ENCODE assay signal across 21 cellular contexts in genomic region chr4:53959373-53959772, GRCh38.
"Had no signal": no experiment of that assay in that cellular context is flagged by ENCODE, and none has a peak within 500 bp of the region (broad histone marks: within the 10 kb centered on the region; RNA-seq: fewer than 3 reads in every experiment).

No MANE protein-coding gene starts in this region.

- H3K9me3 Mint-ChIP-seq: activated naive CD4-positive, alpha-beta T cell treated with anti-CD3 and anti-CD28 coated beads, Interleukin-2, amount 50 U/mL, for 72 hours; activated T-cell treated with anti-CD3 and anti-CD28 coated beads, Interleukin-2, amount 50 U/mL, for 72 hours; central memory CD8-positive, alpha-beta T cell; mesothelial cell of epicardium; naive B cell; neural progenitor cell; stimulated activated naive CD8-positive, alpha-beta T cell treated with anti-CD3 and anti-CD28 coated beads, Interleukin-15, Interleukin-2, amounts not matched to agents 100 ng/mL and 50 ng/mL, for 24 hours; T-helper 1 cell treated with Interleukin-12 subunit alpha and Interleukin-12 subunit beta and Interleukin-4 antibody, amounts not matched to agents 30 μg/mL and 1 μg/mL, for 36 hours; type B pancreatic cell had no signal

- H3K36me3 Mint-ChIP-seq: activated naive CD4-positive, alpha-beta T cell treated with anti-CD3 and anti-CD28 coated beads, Interleukin-2, amount 50 U/mL, for 72 hours; mesothelial cell of epicardium; naive B cell; neural progenitor cell; type B pancreatic cell had no signal

- H3K9me3 ChIP-seq: breast epithelium, right lobe of liver, thoracic aorta, vagina had no signal

- H3K4me1 Mint-ChIP-seq: central memory CD8-positive, alpha-beta T cell; naive B cell had no signal

- DNase-seq: activated CD4-positive, alpha-beta T cell treated with anti-CD3 and anti-CD28 coated beads for 1 hour; activated naive CD4-positive, alpha-beta T cell; activated T-cell treated with anti-CD3 and anti-CD28 coated beads for 4 hours; activated T-cell treated with anti-CD3 and anti-CD28 coated beads, Interleukin-2, amount 50 U/mL, for 72 hours; dermis blood vessel endothelial cell; effector CD8-positive, alpha-beta T cell; left colon; naive B cell; right lobe of liver; stimulated activated CD4-positive, alpha-beta T cell treated with anti-CD3 and anti-CD28 coated beads, Interleukin-2, amount 100 ng/mL, for 48 hours; T1000 had no signal

- H3K27me3 Mint-ChIP-seq: central memory CD8-positive, alpha-beta T cell; naive B cell; stimulated activated naive CD8-positive, alpha-beta T cell treated with anti-CD3 and anti-CD28 coated beads, Interleukin-15, Interleukin-2, amounts not matched to agents 100 ng/mL and 50 ng/mL, for 24 hours; type B pancreatic cell had no signal

- H3K4me3 Mint-ChIP-seq: activated T-cell treated with anti-CD3 and anti-CD28 coated beads, Interleukin-2, amount 50 U/mL, for 72 hours; central memory CD8-positive, alpha-beta T cell; mesothelial cell of epicardium; naive B cell; neural progenitor cell; stimulated activated naive CD8-positive, alpha-beta T cell treated with anti-CD3 and anti-CD28 coated beads, Interleukin-15, Interleukin-2, amounts not matched to agents 100 ng/mL and 50 ng/mL, for 24 hours; T-helper 1 cell treated with Interleukin-12 subunit alpha and Interleukin-12 subunit beta and Interleukin-4 antibody, amounts not matched to agents 30 μg/mL and 1 μg/mL, for 36 hours; type B pancreatic cell had no signal

- H3K27ac Mint-ChIP-seq: activated naive CD4-positive, alpha-beta T cell treated with anti-CD3 and anti-CD28 coated beads, Interleukin-2, amount 50 U/mL, for 72 hours; activated T-cell treated with anti-CD3 and anti-CD28 coated beads, Interleukin-2, amount 50 U/mL, for 72 hours; mesothelial cell of epicardium; neural progenitor cell; stimulated activated naive CD8-positive, alpha-beta T cell treated with anti-CD3 and anti-CD28 coated beads, Interleukin-15, Interleukin-2, amounts not matched to agents 100 ng/mL and 50 ng/mL, for 24 hours; T-helper 1 cell treated with Interleukin-12 subunit alpha and Interleukin-12 subunit beta and Interleukin-4 antibody, amounts not matched to agents 30 μg/mL and 1 μg/mL, for 36 hours; type B pancreatic cell had no signal

- ATAC-seq: activated naive CD4-positive, alpha-beta T cell treated with anti-CD3 and anti-CD28 coated beads, Interleukin-2, amount 50 U/mL, for 72 hours; activated T-cell treated with anti-CD3 and anti-CD28 coated beads, Interleukin-2, amount 50 U/mL, for 72 hours; left colon had no signal
